1 cellular context compared by ENCODE assay signal in the genomic region with DNA sequence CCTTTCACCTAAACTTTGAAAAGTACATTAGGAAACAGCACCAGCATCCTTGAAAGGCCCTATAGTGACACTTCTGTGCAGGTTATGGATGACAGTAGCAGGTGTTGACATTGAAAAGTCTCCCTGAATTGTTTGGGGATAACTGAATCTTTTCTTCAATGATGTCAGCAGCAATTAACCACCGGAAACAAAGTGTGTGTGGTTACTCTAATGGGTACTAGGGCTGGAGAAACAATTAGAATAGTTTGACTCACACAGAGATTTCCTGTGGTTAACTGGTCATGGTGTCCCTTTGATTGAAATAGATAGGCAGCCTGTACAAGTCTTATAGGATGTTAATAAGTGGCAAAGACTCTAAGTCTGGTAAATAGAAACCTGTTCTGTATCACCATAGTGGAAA.
TF ChIP-seq lines count a peak whose summit lies in the region.

No MANE protein-coding gene starts in this region.

TF ChIP-seq in GM12878, 131 proteins besides CTCF, POLR2A, EP300 and RAD21 (continued from another document and continues in another):
- TF ChIP-seq ZNF24 (IDR thresholded peaks at IDR 0.05) = peak; percentile 95
- TF ChIP-seq CEBPB (IDR thresholded peaks at IDR 0.05; ENCODE audit: borderline replicate concordance in 1 of 2, low read depth in 2 of 2, low read length in 2 of 2) = no peak
- no peak for TF ChIP-seq CBX3 (IDR thresholded peaks at IDR 0.05; ENCODE audit: borderline replicate concordance, low read depth)
- peak; percentile 97 for TF ChIP-seq ZNF217 (IDR thresholded peaks at IDR 0.05)
- TF ChIP-seq ELK1 (IDR thresholded peaks at IDR 0.05; ENCODE audit: low read depth, low read length) = no peak; the same call in 1 of the 2 replicates
- no peak for TF ChIP-seq SRF (IDR thresholded peaks at IDR 0.05; ENCODE audit: low read depth in 2 of 2, low read length in 2 of 2)
- TF ChIP-seq, protein P1, sequence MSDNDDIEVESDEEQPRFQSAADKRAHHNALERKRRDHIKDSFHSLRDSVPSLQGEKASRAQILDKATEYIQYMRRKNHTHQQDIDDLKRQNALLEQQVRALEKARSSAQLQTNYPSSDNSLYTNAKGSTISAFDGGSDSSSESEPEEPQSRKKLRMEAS (IDR thresholded peaks at IDR 0.05; ENCODE audit: low read depth, low read length) = no peak
- TF ChIP-seq ZNF622 (IDR thresholded peaks at IDR 0.05) = no peak
- TF ChIP-seq MEF2B (IDR thresholded peaks at IDR 0.05; ENCODE audit: partially characterized antibody, poor library complexity, severe bottlenecking) = peak; percentile 86
- TF ChIP-seq, protein P2, sequence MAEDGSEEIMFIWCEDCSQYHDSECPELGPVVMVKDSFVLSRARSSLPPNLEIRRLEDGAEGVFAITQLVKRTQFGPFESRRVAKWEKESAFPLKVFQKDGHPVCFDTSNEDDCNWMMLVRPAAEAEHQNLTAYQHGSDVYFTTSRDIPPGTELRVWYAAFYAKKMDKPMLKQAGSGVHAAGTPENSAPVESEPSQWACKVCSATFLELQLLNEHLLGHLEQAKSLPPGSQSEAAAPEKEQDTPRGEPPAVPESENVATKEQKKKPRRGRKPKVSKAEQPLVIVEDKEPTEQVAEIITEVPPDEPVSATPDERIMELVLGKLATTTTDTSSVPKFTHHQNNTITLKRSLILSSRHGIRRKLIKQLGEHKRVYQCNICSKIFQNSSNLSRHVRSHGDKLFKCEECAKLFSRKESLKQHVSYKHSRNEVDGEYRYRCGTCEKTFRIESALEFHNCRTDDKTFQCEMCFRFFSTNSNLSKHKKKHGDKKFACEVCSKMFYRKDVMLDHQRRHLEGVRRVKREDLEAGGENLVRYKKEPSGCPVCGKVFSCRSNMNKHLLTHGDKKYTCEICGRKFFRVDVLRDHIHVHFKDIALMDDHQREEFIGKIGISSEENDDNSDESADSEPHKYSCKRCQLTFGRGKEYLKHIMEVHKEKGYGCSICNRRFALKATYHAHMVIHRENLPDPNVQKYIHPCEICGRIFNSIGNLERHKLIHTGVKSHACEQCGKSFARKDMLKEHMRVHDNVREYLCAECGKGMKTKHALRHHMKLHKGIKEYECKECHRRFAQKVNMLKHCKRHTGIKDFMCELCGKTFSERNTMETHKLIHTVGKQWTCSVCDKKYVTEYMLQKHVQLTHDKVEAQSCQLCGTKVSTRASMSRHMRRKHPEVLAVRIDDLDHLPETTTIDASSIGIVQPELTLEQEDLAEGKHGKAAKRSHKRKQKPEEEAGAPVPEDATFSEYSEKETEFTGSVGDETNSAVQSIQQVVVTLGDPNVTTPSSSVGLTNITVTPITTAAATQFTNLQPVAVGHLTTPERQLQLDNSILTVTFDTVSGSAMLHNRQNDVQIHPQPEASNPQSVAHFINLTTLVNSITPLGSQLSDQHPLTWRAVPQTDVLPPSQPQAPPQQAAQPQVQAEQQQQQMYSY (CRISPR knock-in tag; IDR thresholded peaks at IDR 0.05) = no peak
- no peak for TF ChIP-seq KLF5 (IDR thresholded peaks at IDR 0.05; ENCODE audit: partially characterized antibody)
- TF ChIP-seq JUND (IDR thresholded peaks at IDR 0.05; ENCODE audit: low read depth, low read length) = peak; percentile 58; the same call in 1 of the 2 replicates
- no peak for TF ChIP-seq EZH2 (IDR thresholded peaks at IDR 0.05; ENCODE audit: borderline replicate concordance, control insufficient read depth, low read depth, low read length)
- no peak for TF ChIP-seq ZNF384 (IDR thresholded peaks at IDR 0.05; ENCODE audit: borderline replicate concordance, low read depth, low read length)
- TF ChIP-seq KAT2A (conservative IDR thresholded peaks at IDR 0.05; ENCODE audit: control insufficient read depth, low read depth, low read length) = no peak
- TF ChIP-seq SREBF1 (IDR thresholded peaks at IDR 0.05; ENCODE audit: low read length) = no peak
- peak; percentile 93 for TF ChIP-seq NR2F1 (conservative IDR thresholded peaks at IDR 0.05)
- peak; percentile 71; the same call in 1 of the 3 replicates for TF ChIP-seq POU2F2 (IDR thresholded peaks at IDR 0.05; ENCODE audit: borderline replicate concordance, low read depth, low read length)
- TF ChIP-seq PBX3 (IDR thresholded peaks at IDR 0.05; ENCODE audit: insufficient replicate concordance, low read depth, low read length) = peak; percentile 13
- 0 out of 2 replicates have a peak, but pooled peaks have one; percentile 58 for TF ChIP-seq ZNF592 (IDR thresholded peaks at IDR 0.05)
- TF ChIP-seq ASH2L (IDR thresholded peaks at IDR 0.05; ENCODE audit: borderline replicate concordance, low read depth) = no peak
- TF ChIP-seq, protein P3, sequence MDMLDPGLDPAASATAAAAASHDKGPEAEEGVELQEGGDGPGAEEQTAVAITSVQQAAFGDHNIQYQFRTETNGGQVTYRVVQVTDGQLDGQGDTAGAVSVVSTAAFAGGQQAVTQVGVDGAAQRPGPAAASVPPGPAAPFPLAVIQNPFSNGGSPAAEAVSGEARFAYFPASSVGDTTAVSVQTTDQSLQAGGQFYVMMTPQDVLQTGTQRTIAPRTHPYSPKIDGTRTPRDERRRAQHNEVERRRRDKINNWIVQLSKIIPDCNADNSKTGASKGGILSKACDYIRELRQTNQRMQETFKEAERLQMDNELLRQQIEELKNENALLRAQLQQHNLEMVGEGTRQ (IDR thresholded peaks at IDR 0.05; ENCODE audit: borderline replicate concordance, low read depth, low read length) = no peak
- peak; percentile 99 for TF ChIP-seq BCL11A (IDR thresholded peaks at IDR 0.05; ENCODE audit: low read depth, low read length)
- TF ChIP-seq PAX5 (IDR thresholded peaks at IDR 0.05; ENCODE audit: borderline replicate concordance, low read depth, low read length) = peak; percentile 72
- TF ChIP-seq RUNX3 (IDR thresholded peaks at IDR 0.05; ENCODE audit: low read length) = peak; percentile 93
- no peak for TF ChIP-seq SIX5 (IDR thresholded peaks at IDR 0.05; ENCODE audit: low read depth, low read length, severe bottlenecking)
- TF ChIP-seq ATF2 (IDR thresholded peaks at IDR 0.05; ENCODE audit: low read length) = peak; percentile 97
- TF ChIP-seq RB1 (IDR thresholded peaks at IDR 0.05; ENCODE audit: borderline replicate concordance) = no peak
- no peak for TF ChIP-seq NFXL1 (IDR thresholded peaks at IDR 0.05; ENCODE audit: borderline replicate concordance)
- TF ChIP-seq, protein P4, sequence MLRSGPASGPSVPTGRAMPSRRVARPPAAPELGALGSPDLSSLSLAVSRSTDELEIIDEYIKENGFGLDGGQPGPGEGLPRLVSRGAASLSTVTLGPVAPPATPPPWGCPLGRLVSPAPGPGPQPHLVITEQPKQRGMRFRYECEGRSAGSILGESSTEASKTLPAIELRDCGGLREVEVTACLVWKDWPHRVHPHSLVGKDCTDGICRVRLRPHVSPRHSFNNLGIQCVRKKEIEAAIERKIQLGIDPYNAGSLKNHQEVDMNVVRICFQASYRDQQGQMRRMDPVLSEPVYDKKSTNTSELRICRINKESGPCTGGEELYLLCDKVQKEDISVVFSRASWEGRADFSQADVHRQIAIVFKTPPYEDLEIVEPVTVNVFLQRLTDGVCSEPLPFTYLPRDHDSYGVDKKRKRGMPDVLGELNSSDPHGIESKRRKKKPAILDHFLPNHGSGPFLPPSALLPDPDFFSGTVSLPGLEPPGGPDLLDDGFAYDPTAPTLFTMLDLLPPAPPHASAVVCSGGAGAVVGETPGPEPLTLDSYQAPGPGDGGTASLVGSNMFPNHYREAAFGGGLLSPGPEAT (IDR thresholded peaks at IDR 0.05; ENCODE audit: low read depth) = peak; percentile 92
- TF ChIP-seq ZNF687 (IDR thresholded peaks at IDR 0.05) = no peak
- TF ChIP-seq SMC3 (IDR thresholded peaks at IDR 0.05; ENCODE audit: borderline replicate concordance, low read length) = no peak; the same call in 1 of the 2 replicates
- peak; percentile 90 for TF ChIP-seq GATAD2B (conservative IDR thresholded peaks at IDR 0.05; ENCODE audit: low read depth)
- peak; percentile 86; the same call in 1 of the 2 replicates for TF ChIP-seq RCOR1 (conservative IDR thresholded peaks at IDR 0.05; ENCODE audit: low read depth, low read length)
